Comparison of ENCODE assay signal across 19 cellular contexts in genomic region chr21:14572206-14572780, GRCh38. TPM values are rescaled to one million over a fixed set of nuclear protein-coding genes. Genes with fewer than 3 reads are reported as not detected.
DNase-seq lines count a peak whose midpoint lies in the region; ATAC-seq, FAIRE-seq and TF ChIP-seq lines count a peak whose summit lies in the region.
"Had no signal": no experiment of that assay in that cellular context is flagged by ENCODE, and none has a peak within 500 bp of the region (broad histone marks: within the 10 kb centered on the region; RNA-seq: fewer than 3 reads in every experiment).

No MANE protein-coding gene starts in this region.

- H3K9me3 ChIP-seq in uterus: no peaks in the 10 kb centered on the region
- H3K9me3 ChIP-seq: neutrophil had no signal

- ATAC-seq in HG03442 (IDR thresholded peaks at IDR 0.05; ENCODE audit: unreplicated experiment): peak; percentile 54
- peak; percentile 85 for ATAC-seq in activated T-helper 17 cell treated with anti-CD3 and anti-CD28 coated beads, Interleukin-2, amount 50 U/mL, for 72 hours (replicated peaks)
- no peak for ATAC-seq in GM18909 (IDR thresholded peaks at IDR 0.05; ENCODE audit: poor library complexity, unreplicated experiment)
- ATAC-seq: left cardiac atrium, PC-3, right cardiac atrium had no signal

- DNase-seq in GM12892 (ENCODE audit: insufficient read length): no peak
- DNase-seq in GM19239 (ENCODE audit: insufficient read length, low spot score): no peak
- no peak for DNase-seq in uterus
- DNase-seq in caudate nucleus (lab: John Stamatoyannopoulos, UW): no peak
- DNase-seq: AML-193, cortex of kidney, foreskin melanocyte, left cardiac atrium, NCI-H187, NCI-H446 treated with DMSO at 0.1 percent for 48 hours, PC-3, right cardiac atrium had no signal

- no peaks in the 10 kb centered on the region for H3K27me3 ChIP-seq in uterus
- H3K27me3 ChIP-seq: neutrophil had no signal

- TF ChIP-seq CTCF in uterus (IDR thresholded peaks at IDR 0.05): no peak

- H3K4me3 ChIP-seq in uterus: no peak overlapping the region
- H3K4me3 ChIP-seq: SK-N-MC had no signal

- H3K36me3 ChIP-seq in uterus: no peaks in the 10 kb centered on the region
- H3K36me3 ChIP-seq: neutrophil had no signal

- peak overlapping the region; percentile 23 for H3K4me3 Mint-ChIP-seq in activated T-helper 17 cell treated with anti-CD3 and anti-CD28 coated beads, Interleukin-2, amount 50 U/mL, for 72 hours

- no peaks in the 10 kb centered on the region for H3K27me3 Mint-ChIP-seq in activated T-helper 17 cell treated with anti-CD3 and anti-CD28 coated beads, Interleukin-2, amount 50 U/mL, for 72 hours

- no peak for TF ChIP-seq POLR2A in GM12892 (IDR thresholded peaks at IDR 0.05; ENCODE audit: low read depth, low read length)
- no peak for TF ChIP-seq POLR2A in uterus (IDR thresholded peaks at IDR 0.05)

- no peak overlapping the region for H3K27ac ChIP-seq in uterus
- no peak overlapping the region for H3K27ac ChIP-seq in caudate nucleus (ENCODE audit: low read depth, low read length)
- H3K27ac ChIP-seq: neutrophil, SK-N-MC had no signal

- H3K9me3 Mint-ChIP-seq in activated T-helper 17 cell treated with anti-CD3 and anti-CD28 coated beads, Interleukin-2, amount 50 U/mL, for 72 hours: no peaks in the 10 kb centered on the region

- no peaks in the 10 kb centered on the region for H3K36me3 Mint-ChIP-seq in activated T-helper 17 cell treated with anti-CD3 and anti-CD28 coated beads, Interleukin-2, amount 50 U/mL, for 72 hours (ENCODE audit: low read depth)

- intact Hi-C loops in uterus (cut with DNase I; ENCODE audit: low total_unique reads): no loop called here

- no peaks in the 10 kb centered on the region for H3K4me1 ChIP-seq in uterus

- FAIRE-seq in GM12892 (lab: Jason Lieb, UNC): peak; percentile 50
- FAIRE-seq in GM19239 (lab: Jason Lieb, UNC): peak; percentile 69
- FAIRE-seq: TTC549 had no signal

- H3K27ac Mint-ChIP-seq in activated T-helper 17 cell treated with anti-CD3 and anti-CD28 coated beads, Interleukin-2, amount 50 U/mL, for 72 hours: peak overlapping the region; percentile 8

- H3K4me1 Mint-ChIP-seq in activated T-helper 17 cell treated with anti-CD3 and anti-CD28 coated beads, Interleukin-2, amount 50 U/mL, for 72 hours: peaks cover 8% of the 10 kb centered on the region

RNA-seq across cellular contexts. Expression of gene SAMSN1, which starts 26.2 kb away (rescaled TPM):
- polyA plus RNA-seq in GM12892 (2012; ENCODE audit: missing spikeins): 71.6 TPM
- 10 to 100 TPM; 76.9 to 93.3 TPM for total RNA-seq in activated T-helper 17 cell treated with anti-CD3 and anti-CD28 coated beads, Interleukin-2, amount 50 U/mL, for 72 hours
- 1 to 10 TPM in 3 of 4 donors, under 1 TPM in 1; 0.29 to 3.0 (median 1.8) TPM for total RNA-seq in uterus
- total RNA-seq: G401, PC-3 had no signal

Comparison
In these comparisons a context has a peak if more than half of its experiments do, and no peak if none do; other contexts are left out.
1. RNA of gene SAMSN1, which starts 26.2 kb away (total RNA-seq): 76.9 to 93.3 TPM in activated T-helper 17 cell treated with anti-CD3 and anti-CD28 coated beads, Interleukin-2, amount 50 U/mL, for 72 hours; 0.29 to 3.0 TPM in uterus; every median in the first group is over 10 times any median in the second.